ENCODE assay signal across 1 cellular context in genomic region chr15:33730815-33731214, GRCh38.
TF ChIP-seq lines count a peak whose summit lies in the region.

No MANE protein-coding gene starts in this region.

TF ChIP-seq in SK-N-SH, 30 proteins besides CTCF, POLR2A, EP300 and RAD21 (continued from another document):
- TF ChIP-seq MEF2A (IDR thresholded peaks at IDR 0.05; ENCODE audit: borderline replicate concordance, low read depth), result no peak
TF ChIP-seq in SK-N-SH: peak in this region for 0.
